ENCODE assay signal across 19 cellular contexts in the genomic region with DNA sequence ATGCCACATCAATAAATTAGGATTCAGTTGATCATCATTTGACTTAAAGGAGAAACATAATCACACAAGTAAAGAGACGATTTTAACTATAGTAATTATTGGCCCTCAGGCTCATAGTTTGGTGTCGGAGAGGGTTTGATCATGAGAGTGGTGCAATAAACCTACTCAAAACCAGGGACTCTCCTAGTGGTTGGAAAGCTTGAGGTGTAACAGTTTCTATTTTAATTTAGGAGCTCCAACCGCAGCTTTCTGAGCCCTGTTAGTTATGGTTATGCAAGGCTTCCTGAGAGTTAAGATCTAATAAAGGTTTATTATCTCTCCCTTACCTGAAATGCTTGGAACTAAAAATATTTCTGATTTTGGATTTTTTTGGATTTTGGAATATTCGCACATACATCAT. TPM values are rescaled to one million over a fixed set of nuclear protein-coding genes. Genes with fewer than 3 reads are reported as not detected.
A peak's percentile ranks its signal among the peaks of the same experiment; 100 is the strongest.
DNase-seq lines count a peak whose midpoint lies in the region; ATAC-seq, FAIRE-seq and TF ChIP-seq lines count a peak whose summit lies in the region.
"Had no signal": no experiment of that assay in that cellular context is flagged by ENCODE, and none has a peak within 500 bp of the region (broad histone marks: within the 10 kb centered on the region; RNA-seq: fewer than 3 reads in every experiment).

No MANE protein-coding gene starts in this region.

- H3K4me3 ChIP-seq in GM12878: no peak overlapping the region
- H3K4me3 ChIP-seq: left lung had no signal

- H3K4me3 Mint-ChIP-seq in activated CD4-positive, alpha-beta T cell treated with anti-CD3 and anti-CD28 coated beads, Interleukin-2, amount 10 ng/mL, durations not matched to agents 7 days and 5 days: no peak overlapping the region
- H3K4me3 Mint-ChIP-seq in T-helper 17 cell (no peak overlapping the region), T-cell (no peak overlapping the region)

- 56% methylated on average over 4 of the region's 4 CpGs for WGBS in GM12878 (ENCODE audit: insufficient coverage, insufficient replicate concordance, low lambda C conversion rate, missing lambda C conversion rate)

- CTCF ChIA-PET in activated CD4-positive, alpha-beta T cell treated with anti-CD3 and anti-CD28 coated beads, Interleukin-2, amount 10 ng/mL, durations not matched to agents 7 days and 5 days (lab: Charles Lee): no interaction called here
- CTCF ChIA-PET in GM12878 (lab: Yijun Ruan, JAX) (interaction anchor here (0.9 to 1.3 kb wide), 3 partner anchors 10 to 195 kb away, joined by 3 to 5 read pairs (median 3); no protein-coding TSS in a partner anchor), T-cell (lab: Charles Lee) (no interaction called here)

- H3K79me2 ChIP-seq in GM12878 (ENCODE audit: control insufficient read depth, insufficient read depth, low read length): no peaks in the 10 kb centered on the region

- TF ChIP-seq EP300 in GM12878 (IDR thresholded peaks at IDR 0.05; ENCODE audit: borderline replicate concordance in 1 of 2, control insufficient read depth in 1 of 2, low read depth in 2 of 2, low read length in 2 of 2): no peak

- H3K27ac Mint-ChIP-seq in activated CD4-positive, alpha-beta T cell treated with anti-CD3 and anti-CD28 coated beads, Interleukin-2, amount 10 ng/mL, durations not matched to agents 7 days and 5 days: no peak overlapping the region
- H3K27ac Mint-ChIP-seq in T-helper 17 cell (no peak overlapping the region), T-cell (no peak overlapping the region)

- no peak overlapping the region for H3K4me2 ChIP-seq in GM12878 (ENCODE audit: control insufficient read depth, insufficient read depth)
- H3K4me2 ChIP-seq: KMS-11 had no signal

- no peak overlapping the region for H3K27ac ChIP-seq in GM12878 (ENCODE audit: control insufficient read depth, insufficient read depth)
- H3K27ac ChIP-seq: C4-2B, KMS-11, left lung had no signal

- TF ChIP-seq CTCF in GM12878 (IDR thresholded peaks at IDR 0.05 in 2 of 3, conservative IDR thresholded peaks at IDR 0.05 in 1 of 3; ENCODE audit: control insufficient read depth in 2 of 3, extremely low read depth in 1 of 3, insufficient read depth in 1 of 3, low read depth in 3 of 3, low read length in 3 of 3): no peak

- no peaks in the 10 kb centered on the region for H3K27me3 Mint-ChIP-seq in activated CD4-positive, alpha-beta T cell treated with anti-CD3 and anti-CD28 coated beads, Interleukin-2, amount 10 ng/mL, durations not matched to agents 7 days and 5 days
- no peaks in the 10 kb centered on the region for H3K27me3 Mint-ChIP-seq in T-helper 17 cell
- H3K27me3 Mint-ChIP-seq in T-cell: no peaks in the 10 kb centered on the region

- no peaks in the 10 kb centered on the region for H3K27me3 ChIP-seq in GM12878 (replicated peaks in 1 of 2; ENCODE audit: control insufficient read depth in 2 of 2, insufficient read depth in 2 of 2, low read length in 1 of 2)
- H3K27me3 ChIP-seq: left lung had no signal

- H3K9me3 Mint-ChIP-seq in activated CD4-positive, alpha-beta T cell treated with anti-CD3 and anti-CD28 coated beads, Interleukin-2, amount 10 ng/mL, durations not matched to agents 7 days and 5 days: peaks cover 2% of the 10 kb centered on the region
- H3K9me3 Mint-ChIP-seq in T-cell: no peaks in the 10 kb centered on the region

- TF ChIP-seq POLR2A in GM12878 (IDR thresholded peaks at IDR 0.05; ENCODE audit: low read depth, low read length): no peak

- peak; percentile 69 for ATAC-seq in GM19023 (IDR thresholded peaks at IDR 0.05; ENCODE audit: unreplicated experiment)
- peak; percentile 89 for ATAC-seq in HG02885 (IDR thresholded peaks at IDR 0.05; ENCODE audit: poor library complexity, unreplicated experiment)
- ATAC-seq in GM12878: peak; percentile 40; the same call in 2 of the 3 replicates
- no peak for ATAC-seq in T-helper 17 cell
- no peak for ATAC-seq in T-cell (replicated peaks in 1 of 4)
- ATAC-seq: left lung had no signal

- RAD21 ChIA-PET in GM12878 (lab: Charles Lee; ENCODE audit: unreplicated experiment): interaction anchor here (0.6 to 1.3 kb wide), 4 partner anchors 30 to 199 kb away, joined by 3 to 5 read pairs (median 4); partner anchors contain the start of gene TMTC2

- H3K4me1 Mint-ChIP-seq in activated CD4-positive, alpha-beta T cell treated with anti-CD3 and anti-CD28 coated beads, Interleukin-2, amount 10 ng/mL, durations not matched to agents 7 days and 5 days: no peaks in the 10 kb centered on the region
- H3K4me1 Mint-ChIP-seq in T-helper 17 cell: no peaks in the 10 kb centered on the region
- peaks cover 0 to 2% (median 0%) of the 10 kb centered on the region in 3 donors for H3K4me1 Mint-ChIP-seq in T-cell

- H3K36me3 ChIP-seq in GM12878 (ENCODE audit: control insufficient read depth in 2 of 2, insufficient read depth in 2 of 2, low read length in 1 of 2): no peaks in the 10 kb centered on the region
- H3K36me3 ChIP-seq: left lung had no signal

- H2AFZ ChIP-seq in GM12878 (ENCODE audit: control insufficient read depth, low read depth, low read length): no peak overlapping the region

- H3K4me1 ChIP-seq in GM12878 (ENCODE audit: control insufficient read depth, insufficient read depth, low read length): no peaks in the 10 kb centered on the region
- H3K4me1 ChIP-seq: left lung had no signal

- no peaks in the 10 kb centered on the region for H3K36me3 Mint-ChIP-seq in activated CD4-positive, alpha-beta T cell treated with anti-CD3 and anti-CD28 coated beads, Interleukin-2, amount 10 ng/mL, durations not matched to agents 7 days and 5 days (ENCODE audit: low read depth)
- H3K36me3 Mint-ChIP-seq in T-helper 17 cell (ENCODE audit: low read depth) (no peaks in the 10 kb centered on the region), T-cell (peaks cover 4% of the 10 kb centered on the region)

- no peaks in the 10 kb centered on the region for H4K20me1 ChIP-seq in GM12878 (ENCODE audit: control insufficient read depth, insufficient read depth)

- intact Hi-C loops in GM12878 (cut with micrococcal nuclease; ENCODE audit: unreplicated experiment): no loop called here

- DNase-seq in activated CD4-positive, alpha-beta T cell treated with anti-CD3 and anti-CD28 coated beads for 48 hours: peak; percentile 5
- no peak for DNase-seq in activated CD4-positive, alpha-beta T cell treated with anti-CD3 and anti-CD28 coated beads, Interleukin-2, amount 10 ng/mL, durations not matched to agents 7 days and 5 days
- DNase-seq in GM12878 (ENCODE audit: low read depth, low spot score): peak; percentile 9
- no peak for DNase-seq in SW480 (ENCODE audit: low spot score)
- DNase-seq in T-helper 17 cell: no peak
- DNase-seq in T-cell: no peak
- DNase-seq: activated CD8-positive, alpha-beta memory T cell treated with anti-CD3 and anti-CD28 coated beads for 24 hours; DMS 273 treated with DMSO at 0.1 percent for 48 hours; left lung; NCI-H1048; NCI-H2081; NK-92 treated with Interleukin-12 subunit alpha and Interleukin-12 subunit beta, amount 100 ng/mL, for 24 hours; stimulated activated CD4-positive, alpha-beta T cell treated with anti-CD3 and anti-CD28 coated beads, Interleukin-4, amount 100 ng/mL, for 1 hour had no signal

- no TSS peak for BruUV-seq in GM12878 (replicated peaks; lab: Mats Ljungman, UMichigan)

- no peaks in the 10 kb centered on the region; the same call in 2 of the 3 replicates for H3K9me3 ChIP-seq in GM12878 (replicated peaks; ENCODE audit: control insufficient read depth, insufficient read depth, low read length)
- H3K9me3 ChIP-seq in T-helper 17 cell (ENCODE audit: control insufficient read depth, low read length, poor library complexity, severe bottlenecking): no peaks in the 10 kb centered on the region
- H3K9me3 ChIP-seq: left lung had no signal

- in situ Hi-C loops in GM12878 (cut with MboI): no loop called here

- SMC1A ChIA-PET in GM12878 (lab: Charles Lee; ENCODE audit: uncharacterized antibody, unreplicated experiment): interaction anchor here (1.0 kb wide), 1 partner anchor 25 kb away, joined by 4 read pairs; no protein-coding TSS in a partner anchor

- FAIRE-seq in GM12878 (lab: Jason Lieb, UNC): no peak
- FAIRE-seq: H54, urothelium cell line had no signal

- TF ChIP-seq RAD21 in GM12878 (IDR thresholded peaks at IDR 0.05; ENCODE audit: insufficient read depth, low read depth, low read length): no peak

- no peak overlapping the region for H3K9ac ChIP-seq in GM12878 (ENCODE audit: control insufficient read depth, insufficient read depth, low read length)
- H3K9ac ChIP-seq: KMS-11 had no signal

- POLR2A ChIA-PET in activated CD4-positive, alpha-beta T cell treated with anti-CD3 and anti-CD28 coated beads, Interleukin-2, amount 10 ng/mL, durations not matched to agents 7 days and 5 days (lab: Charles Lee): no interaction called here
- POLR2A ChIA-PET in GM12878 (lab: Charles Lee) (no interaction called here), T-cell (lab: Charles Lee) (interaction anchor here in 1 of 2 donors (0.6 kb wide), 1 partner anchor 547 kb away, joined by 4 read pairs; no protein-coding TSS in a partner anchor)

TF ChIP-seq in GM12878, 131 proteins besides CTCF, POLR2A, EP300 and RAD21 (continues in another document):
- TF ChIP-seq LARP7 (IDR thresholded peaks at IDR 0.05): no peak
- TF ChIP-seq RUNX3 (IDR thresholded peaks at IDR 0.05; ENCODE audit: low read length): peak; percentile 80

RNA-seq across cellular contexts. Expression of gene TMTC2, which starts 36.4 kb away (rescaled TPM):
- total RNA-seq in activated CD4-positive, alpha-beta T cell treated with anti-CD3 and anti-CD28 coated beads, Interleukin-2, amount 10 ng/mL, durations not matched to agents 7 days and 5 days: 1 to 10 TPM; 1.8 to 2.5 TPM
- total RNA-seq in GM12878 (2013; cell fraction: nucleolus; rRNA removed): 56.9 and 65.0 TPM in 2 replicates
- 2.3 and 3.0 TPM in 2 replicates for total RNA-seq in GM12878 (2014; rRNA removed)
- 1.4 and 2.0 TPM in 2 replicates for total RNA-seq in GM12878 (2014; rRNA removed; fragmentation: Illumina TruSeq; extraction: Trizol)
- 1.9 and 2.1 TPM in 2 replicates for total RNA-seq in GM12878 (2021)
- polyA plus RNA-seq in GM12878 (2011; ENCODE audit: low read depth): 2.6 TPM
- 9.7 and 10.7 TPM in 2 replicates for polyA plus RNA-seq in GM12878 (2011; rRNA removed)
- 6.8 and 8.6 TPM in 2 replicates for polyA plus RNA-seq in GM12878 (2011; cell fraction: cytosol; rRNA removed)
- 27.2 and 30.2 TPM in 2 replicates for polyA plus RNA-seq in GM12878 (2011; cell fraction: nucleus; rRNA removed)
- polyA plus RNA-seq in GM12878 (2012): 2.9 and 3.5 TPM in 2 replicates
- polyA plus RNA-seq in GM12878 (2014; fragmentation: Illumina TruSeq; extraction: Trizol): 0.93 and 1.0 TPM in 2 replicates
- polyA plus RNA-seq in GM12878 (2014; fragmentation: Nextera tagmentation; extraction: Ambion mirVana): under 1 TPM; 0.16 to 0.22 TPM
- 1.6 and 1.8 TPM in 2 replicates for polyA plus RNA-seq in GM12878 (2014; rRNA removed)
- under 1 TPM; 0.14 to 0.40 TPM for polyA plus RNA-seq in GM12878 (2016; fragmentation: Nextera tagmentation; extraction: Ambion mirVana)
- 19.5 and 24.5 TPM in 2 replicates for polyA minus RNA-seq in GM12878 (2011; rRNA and poly(A)+ RNA removed)
- polyA minus RNA-seq in GM12878 (2011; cell fraction: cytosol; rRNA and poly(A)+ RNA removed): 4.1 and 4.4 TPM in 2 replicates
- 30.9 and 51.3 TPM in 2 replicates for polyA minus RNA-seq in GM12878 (2011; cell fraction: nucleus; rRNA and poly(A)+ RNA removed)
- 1 to 10 TPM; 6.0 to 6.2 TPM for total RNA-seq in T-helper 17 cell
- 1 to 10 TPM; 3.6 to 5.4 (median 4.4) TPM for total RNA-seq in T-cell

Comparison
In these comparisons a context has a peak if more than half of its experiments do, and no peak if none do; other contexts are left out.
1. DNase-seq: peak in activated CD4-positive, alpha-beta T cell treated with anti-CD3 and anti-CD28 coated beads for 48 hours (single experiment) and GM12878 (single experiment); none in activated CD4-positive, alpha-beta T cell treated with anti-CD3 and anti-CD28 coated beads, Interleukin-2, amount 10 ng/mL, durations not matched to agents 7 days and 5 days (single experiment), SW480 (single experiment), T-helper 17 cell (0 of 3) and T-cell (0 of 34).
2. ATAC-seq: peak in GM19023 (single experiment), HG02885 (single experiment) and GM12878 (single experiment); none in T-helper 17 cell (single experiment) and T-cell (0 of 4).